17 cellular contexts compared by ENCODE assay signal in the genomic region with DNA sequence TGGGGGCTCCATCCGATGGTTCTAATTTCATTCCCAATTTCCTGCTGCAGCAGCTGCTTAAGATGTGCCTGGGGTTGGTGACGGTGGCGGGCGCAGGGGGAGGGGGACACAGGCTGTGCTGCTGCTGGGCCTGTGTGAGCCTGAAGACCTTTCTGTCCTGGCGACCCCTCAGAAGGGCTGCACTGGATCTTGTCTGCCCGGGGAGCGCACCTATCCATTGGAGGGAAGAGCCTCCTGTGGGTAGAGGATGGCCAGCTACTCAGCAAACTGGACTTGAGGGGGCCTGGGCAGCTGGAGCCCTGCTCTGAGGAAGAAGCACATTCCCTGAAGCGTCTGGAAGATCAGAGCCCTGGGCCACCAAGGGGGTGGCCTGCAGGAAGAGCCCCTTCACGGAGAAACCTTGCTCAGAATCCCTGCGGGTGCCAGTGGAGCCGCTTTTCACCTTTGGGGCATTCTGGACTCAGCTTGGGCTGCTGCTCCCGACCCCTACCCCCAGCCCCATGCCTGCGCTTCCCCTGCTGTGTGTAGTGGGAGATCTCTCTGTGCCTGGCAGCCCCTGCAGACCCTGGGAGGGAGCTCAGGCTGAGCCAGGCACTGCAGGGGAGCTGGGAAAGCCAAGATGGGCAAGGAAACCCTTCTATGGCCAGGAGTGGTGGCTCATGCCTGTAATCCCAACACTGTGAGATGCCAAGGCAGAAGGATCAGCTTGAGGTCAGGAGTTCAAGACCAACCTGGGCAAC. TPM values are rescaled to one million over a fixed set of nuclear protein-coding genes. Genes with fewer than 3 reads are reported as not detected.
"Had no signal": no experiment of that assay in that cellular context is flagged by ENCODE, and none has a peak within 500 bp of the region (broad histone marks: within the 10 kb centered on the region; RNA-seq: fewer than 3 reads in every experiment).

No MANE protein-coding gene starts in this region.

- H2AFZ ChIP-seq: parathyroid adenoma had no signal

- H3K27ac ChIP-seq: breast epithelium, lower lobe of right lung, neutrophil, parathyroid adenoma had no signal

- DNase-seq: activated CD4-positive, alpha-beta T cell treated with anti-CD3 and anti-CD28 coated beads, Interleukin-2, amount 50 U/mL, for 4 hours; activated CD4-positive, CD25-positive, alpha-beta regulatory T cell treated with anti-CD3 and anti-CD28 coated beads, Interleukin-2, amount 50 U/mL, for 72 hours; activated naive CD4-positive, alpha-beta T cell treated with Interleukin-2 at 50 U/mL for 16 hours; anterior cingulate cortex; lower lobe of right lung; midbrain; naive B cell; SK-N-SH; stimulated activated naive CD8-positive, alpha-beta T cell treated with anti-CD3 and anti-CD28 coated beads, Interleukin-15, Interleukin-2, amounts not matched to agents 100 U/mL and 50 U/mL, for 24 hours; T-helper 1 cell had no signal

- H3K27me3 ChIP-seq: breast epithelium had no signal

- H3K36me3 ChIP-seq: breast epithelium, lower lobe of right lung, neutrophil had no signal

- H3K4me1 ChIP-seq: breast epithelium, parathyroid adenoma had no signal

- ATAC-seq: activated T-helper 17 cell treated with anti-CD3 and anti-CD28 coated beads, Interleukin-2, amount 50 U/mL, for 72 hours; lower lobe of right lung; stimulated activated naive CD8-positive, alpha-beta T cell treated with anti-CD3 and anti-CD28 coated beads, Interleukin-15, Interleukin-2, amounts not matched to agents 100 U/mL and 50 U/mL, for 24 hours had no signal

- H3K4me3 ChIP-seq: breast epithelium, lower lobe of right lung, smooth muscle cell had no signal

- H3K9me3 ChIP-seq: breast epithelium, lower lobe of right lung, neutrophil, SK-N-SH had no signal

RNA-seq across cellular contexts. Expression of gene OPN4, which starts 31.7 kb away (rescaled TPM):
- total RNA-seq: activated T-helper 17 cell treated with anti-CD3 and anti-CD28 coated beads, Interleukin-2, amount 50 U/mL, for 72 hours; breast epithelium; lower lobe of right lung; smooth muscle cell; temporal lobe; ureter had no signal
- polyA plus RNA-seq: smooth muscle cell had no signal
